ENCODE assay signal across 1 cellular context in genomic region chr17:44200478-44201155, GRCh38.
A peak's percentile ranks its signal among the peaks of the same experiment; 100 is the strongest.
TF ChIP-seq lines count a peak whose summit lies in the region.

No MANE protein-coding gene starts in this region.

TF ChIP-seq in HepG2, 621 proteins besides CTCF, POLR2A, EP300 and RAD21 (continued from another document and continues in another):
- TF ChIP-seq ZBTB14 (CRISPR knock-in tag; IDR thresholded peaks at IDR 0.05), result peak; percentile 54
- no peak for TF ChIP-seq ZBTB34 (CRISPR knock-in tag; IDR thresholded peaks at IDR 0.05)
- no peak for TF ChIP-seq ZFYVE20 (CRISPR knock-in tag; IDR thresholded peaks at IDR 0.05; ENCODE audit: borderline replicate concordance, low read depth)
- 0 out of 2 replicates have a peak, but pooled peaks have one; percentile 23 for TF ChIP-seq ATF2 (CRISPR knock-in tag; IDR thresholded peaks at IDR 0.05)
- TF ChIP-seq SP5 (CRISPR knock-in tag; IDR thresholded peaks at IDR 0.05; ENCODE audit: borderline replicate concordance, low read depth), result no peak; the same call in 1 of the 2 replicates
- TF ChIP-seq KLF11 (CRISPR knock-in tag; IDR thresholded peaks at IDR 0.05), result no peak
- no peak for TF ChIP-seq MIXL1 (CRISPR knock-in tag; IDR thresholded peaks at IDR 0.05)
- no peak for TF ChIP-seq GRHL1 (CRISPR knock-in tag; conservative IDR thresholded peaks at IDR 0.05)
- no peak for TF ChIP-seq ZMAT5 (CRISPR knock-in tag; IDR thresholded peaks at IDR 0.05; ENCODE audit: borderline replicate concordance, low read depth)
- no peak for TF ChIP-seq PAF1 (CRISPR knock-in tag; IDR thresholded peaks at IDR 0.05)
- TF ChIP-seq SMAD1 (CRISPR knock-in tag; IDR thresholded peaks at IDR 0.05; ENCODE audit: borderline replicate concordance, low read depth), result no peak
- peak; percentile 33 for TF ChIP-seq PHF5A (CRISPR knock-in tag; IDR thresholded peaks at IDR 0.05; ENCODE audit: low read depth, unreplicated experiment)
- TF ChIP-seq MIER2 (CRISPR knock-in tag; IDR thresholded peaks at IDR 0.05), result no peak
- no peak for TF ChIP-seq ZNF407 (CRISPR knock-in tag; IDR thresholded peaks at IDR 0.05; ENCODE audit: not compliant biosample characterization)
- peak; percentile 35 for TF ChIP-seq FOXP4 (CRISPR knock-in tag; IDR thresholded peaks at IDR 0.05)
- no peak for TF ChIP-seq NPAS2 (CRISPR knock-in tag; IDR thresholded peaks at IDR 0.05; ENCODE audit: borderline replicate concordance)
- TF ChIP-seq PBX3 (CRISPR knock-in tag; IDR thresholded peaks at IDR 0.05; ENCODE audit: borderline replicate concordance), result no peak
- TF ChIP-seq ZBTB1 (CRISPR knock-in tag; IDR thresholded peaks at IDR 0.05; ENCODE audit: borderline replicate concordance), result no peak
- TF ChIP-seq HINFP (CRISPR knock-in tag; IDR thresholded peaks at IDR 0.05; ENCODE audit: low read depth), result no peak
- TF ChIP-seq ZMAT3 (CRISPR knock-in tag; conservative IDR thresholded peaks at IDR 0.05), result no peak
- TF ChIP-seq ZNF101 (CRISPR knock-in tag; IDR thresholded peaks at IDR 0.05; ENCODE audit: borderline replicate concordance, low read depth), result no peak
- TF ChIP-seq SMARCE1 (IDR thresholded peaks at IDR 0.05; ENCODE audit: borderline replicate concordance), result no peak
- no peak for TF ChIP-seq ZSCAN5A (CRISPR knock-in tag; IDR thresholded peaks at IDR 0.05; ENCODE audit: borderline replicate concordance)
- peak; percentile 25; the same call in 1 of the 2 replicates for TF ChIP-seq IRX3 (CRISPR knock-in tag; IDR thresholded peaks at IDR 0.05; ENCODE audit: borderline replicate concordance, low read depth)
- peak; percentile 68 for TF ChIP-seq HOXA3 (CRISPR knock-in tag; IDR thresholded peaks at IDR 0.05)
- no peak for TF ChIP-seq JUNB (CRISPR knock-in tag; IDR thresholded peaks at IDR 0.05; ENCODE audit: borderline replicate concordance)
- peak; percentile 69; the same call in 1 of the 2 replicates for TF ChIP-seq TIGD3 (CRISPR knock-in tag; IDR thresholded peaks at IDR 0.05; ENCODE audit: borderline replicate concordance)
- TF ChIP-seq NRL (CRISPR knock-in tag; IDR thresholded peaks at IDR 0.05; ENCODE audit: borderline replicate concordance), result peak; percentile 23; the same call in 1 of the 2 replicates
- TF ChIP-seq NBN (conservative IDR thresholded peaks at IDR 0.05), result no peak
- TF ChIP-seq ATM (IDR thresholded peaks at IDR 0.05; ENCODE audit: borderline replicate concordance), result no peak
- TF ChIP-seq ZNF614 (CRISPR knock-in tag; IDR thresholded peaks at IDR 0.05; ENCODE audit: borderline replicate concordance), result no peak
- peak; percentile 11; the same call in 1 of the 2 replicates for TF ChIP-seq ZNF30 (CRISPR knock-in tag; IDR thresholded peaks at IDR 0.05)
- TF ChIP-seq ZNF572 (CRISPR knock-in tag; IDR thresholded peaks at IDR 0.05), result no peak
- peak; percentile 75; the same call in 1 of the 2 replicates for TF ChIP-seq RARG (CRISPR knock-in tag; IDR thresholded peaks at IDR 0.05; ENCODE audit: low read depth)
